In genomic region chr1:40450491-40451237, GRCh38 we compare ENCODE assay signal across 8 cellular contexts. TPM values are rescaled to one million over a fixed set of nuclear protein-coding genes. Genes with fewer than 3 reads are reported as not detected.
DNase-seq lines count a peak whose midpoint lies in the region; ATAC-seq, FAIRE-seq and TF ChIP-seq lines count a peak whose summit lies in the region.

No MANE protein-coding gene starts in this region.

- no peaks in the 10 kb centered on the region for H3F3A ChIP-seq in PC-9 (ENCODE audit: insufficient read depth, low read depth)

- no peaks in the 10 kb centered on the region for H3K9me2 ChIP-seq in PC-9 (ENCODE audit: insufficient read depth)

- FAIRE-seq in pancreas (lab: Jason Lieb, UNC) = no peak

- peaks cover 4% of the 10 kb centered on the region; the same call in 1 of the 2 replicates for H3K36me3 ChIP-seq in PC-9 (ENCODE audit: low read depth)
- no peaks in the 10 kb centered on the region for H3K36me3 ChIP-seq in pancreas
- H3K36me3 ChIP-seq in thymus (ENCODE audit: control insufficient read depth, insufficient read depth) = no peaks in the 10 kb centered on the region

- no peaks in the 10 kb centered on the region for H3K79me2 ChIP-seq in PC-9 (ENCODE audit: low read depth)

- peak overlapping the region; percentile 97 for H2AFZ ChIP-seq in PC-9

- TF ChIP-seq CTCF in PC-9 (conservative IDR thresholded peaks at IDR 0.05) (no peak), pancreas (IDR thresholded peaks at IDR 0.05) (no peak)

- DNase-seq in NCI-H2227 (lab: John Stamatoyannopoulos, UW; ENCODE audit: unreplicated experiment) = peak; percentile 65
- no peak for DNase-seq in NCI-H2227 treated with DMSO at 0.1 percent for 48 hours (lab: John Stamatoyannopoulos, UW)
- peak in 1 of 2 experiments; percentile 18 for DNase-seq in PC-9
- peak; percentile 79 for DNase-seq in activated gamma-delta T cell treated with Interleukin-2 at 50 U/mL for 16 hours
- peak; percentile 69 for DNase-seq in glomerular visceral epithelial cell (ENCODE audit: extremely low spot score)
- DNase-seq in pancreas = peak in 4 of 6 donors; percentile 38 to 65 (median 48)

- ATAC-seq in HG03108 (IDR thresholded peaks at IDR 0.05; ENCODE audit: unreplicated experiment) (peak; percentile 30), pancreas (peak; percentile 19 to 50 (median 26))

- H3K4me2 ChIP-seq in PC-9 = peak overlapping the region; percentile 80

- 16 to 23% methylated on average over 22 of the region's 22 CpGs for WGBS in pancreas, 2 donors
- 30% methylated on average over 22 of the region's 22 CpGs for WGBS in thymus

- CTCF ChIA-PET in PC-9 (lab: Charles Lee) = interaction anchor here (0.5 to 0.9 kb wide), 4 partner anchors 11 to 134 kb away, joined by 3 to 7 read pairs (median 5); no protein-coding TSS in a partner anchor

- no TSS peak for BruUV-seq in PC-9 (replicated peaks; lab: Mats Ljungman, UMichigan)

- no peaks in the 10 kb centered on the region for H4K20me1 ChIP-seq in PC-9 (ENCODE audit: insufficient read depth)

- POLR2A ChIA-PET in PC-9 (lab: Charles Lee; ENCODE audit: unreplicated experiment) = no interaction called here

- 0 out of 2 replicates have a peak, but pooled peaks cover 3% of the 10 kb centered on the region for H3K4me1 ChIP-seq in PC-9 (replicated peaks; ENCODE audit: insufficient read depth)
- peaks cover 0 to 3% (median 0%) of the 10 kb centered on the region in 3 donors for H3K4me1 ChIP-seq in pancreas
- H3K4me1 ChIP-seq in thymus (ENCODE audit: control insufficient read depth, insufficient read depth, low read length) = no peaks in the 10 kb centered on the region

- H3K4me3 ChIP-seq in PC-9 (peak overlapping the region; percentile 73), pancreas (peak overlapping the region; percentile 57 to 78 (median 72)), thymus (ENCODE audit: low read length) (peak overlapping the region; percentile 69)

- no peaks in the 10 kb centered on the region for H3K27me3 ChIP-seq in PC-9 (ENCODE audit: insufficient read depth, low read depth)
- no peaks in the 10 kb centered on the region for H3K27me3 ChIP-seq in pancreas
- no peaks in the 10 kb centered on the region for H3K27me3 ChIP-seq in thymus (ENCODE audit: control insufficient read depth, insufficient read depth)

- no peak overlapping the region for H3K27ac ChIP-seq in PC-9
- peak overlapping the region; percentile 30 to 68 (median 58) for H3K27ac ChIP-seq in pancreas
- H3K27ac ChIP-seq in thymus (ENCODE audit: low read depth) = peak overlapping the region; percentile 84

- intact Hi-C loops in PC-9 (cut with micrococcal nuclease; ENCODE audit: unreplicated experiment) = no loop called here
- intact Hi-C loops in pancreas (cut with DNase I) = no loop called here

- H3K9me3 ChIP-seq in PC-9 (ENCODE audit: insufficient read depth, low read depth) (peaks cover 29% of the 10 kb centered on the region), pancreas (no peaks in the 10 kb centered on the region), thymus (ENCODE audit: control insufficient read depth) (no peaks in the 10 kb centered on the region)

RNA-seq across cellular contexts. Expression of gene ZFP69B, which starts 0.4 kb away (rescaled TPM):
- total RNA-seq in PC-9 (2021) (3.7 TPM in 2 replicates), pancreas (1 to 10 TPM; 1.0 to 2.4 (median 2.1) TPM)
- polyA plus RNA-seq in pancreas (under 1 TPM; 0.85 to 0.95 TPM), thymus (1.4 TPM)

RNA-seq across cellular contexts. Expression of gene ZFP69, which starts 26.4 kb away (rescaled TPM):
- total RNA-seq in PC-9 (2021) (3.7 and 4.8 TPM in 2 replicates), pancreas (1 to 10 TPM; 1.2 to 2.5 (median 1.4) TPM)
- polyA plus RNA-seq in pancreas (1 to 10 TPM; 2.2 to 2.8 TPM), thymus (9.5 TPM)

RNA-seq across cellular contexts. Expression of gene EXO5, which starts 57.9 kb away (rescaled TPM):
- total RNA-seq in PC-9 (2021) (15.4 and 19.0 TPM in 2 replicates), pancreas (1 to 10 TPM; 1.9 to 4.5 (median 2.6) TPM)
- polyA plus RNA-seq in pancreas (1 to 10 TPM; 3.2 to 6.1 TPM), thymus (12.1 TPM)
